8 cellular contexts compared by ENCODE assay signal in the genomic region with DNA sequence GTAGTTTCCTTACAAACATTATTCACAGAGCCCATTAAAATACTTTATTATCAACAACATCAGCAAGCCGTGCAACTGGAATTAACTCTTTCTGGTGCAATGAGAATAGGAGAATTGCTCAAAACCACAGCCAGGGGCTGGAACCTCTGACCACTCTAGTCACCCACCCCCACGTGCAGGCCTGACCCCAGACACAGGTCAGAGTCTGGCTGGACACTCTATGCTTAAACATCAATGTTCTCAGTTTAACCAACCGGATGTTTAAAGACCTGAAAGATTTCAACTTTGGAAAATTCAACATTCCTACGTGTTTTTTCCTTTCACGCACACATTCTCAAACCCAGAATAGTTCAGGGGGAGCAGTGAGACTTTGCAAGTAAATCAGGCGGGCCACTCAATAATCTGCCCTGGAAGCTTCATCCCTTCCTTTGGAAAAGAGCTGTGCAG.
DNase-seq lines count a peak whose midpoint lies in the region; ATAC-seq and TF ChIP-seq lines count a peak whose summit lies in the region.

No MANE protein-coding gene starts in this region.

- H3K4me3 ChIP-seq in AG04450 (ENCODE audit: low read depth, low read length) = no peak overlapping the region

- H3K36me3 Mint-ChIP-seq in HFFc6 (ENCODE audit: low read depth) (peaks cover 22% of the 10 kb centered on the region), brain (peaks cover 50% of the 10 kb centered on the region), naive B cell (peaks cover 21 to 27% of the 10 kb centered on the region in 2 donors)

- TF ChIP-seq CTCF in AG04450 (IDR thresholded peaks at IDR 0.05; ENCODE audit: low read depth, low read length) (no peak), HFFc6 (IDR thresholded peaks at IDR 0.05) (no peak), brain (conservative IDR thresholded peaks at IDR 0.05) (no peak)

- ATAC-seq in naive B cell (ENCODE audit: low read depth in 2 of 2) = no peak

- DNase-seq in AG04450 (ENCODE audit: low read depth, low spot score) = no peak
- no peak for DNase-seq in HFFc6
- no peak for DNase-seq in naive B cell
- DNase-seq in DMS53 (lab: John Stamatoyannopoulos, UW) = no peak
- DNase-seq in HUDEP-2 (lab: John Stamatoyannopoulos, UW; ENCODE audit: unreplicated experiment in 76 of 76) = no peak
- DNase-seq in NCI-H1930 (lab: John Stamatoyannopoulos, UW) = no peak
- no peak for DNase-seq in activated effector memory CD4-positive, alpha-beta T cell treated with anti-CD3 and anti-CD28 coated beads, Interleukin-2, amount 50 U/mL, for 16 hours

- H3K4me3 Mint-ChIP-seq in HFFc6 = peak overlapping the region; percentile 77
- peak overlapping the region; percentile 61 to 75 (median 67) for H3K4me3 Mint-ChIP-seq in brain
- H3K4me3 Mint-ChIP-seq in naive B cell = peak overlapping the region; percentile 71 to 91 (median 80)

- no peaks in the 10 kb centered on the region for H3K9me3 Mint-ChIP-seq in HFFc6
- H3K9me3 Mint-ChIP-seq in brain = peaks cover 2 to 15% (median 5%) of the 10 kb centered on the region in 5 experiments
- no peaks in the 10 kb centered on the region for H3K9me3 Mint-ChIP-seq in naive B cell

- H3K27me3 Mint-ChIP-seq in HFFc6 (ENCODE audit: insufficient read depth) (no peaks in the 10 kb centered on the region; the same call in 1 of the 2 replicates), brain (no peaks in the 10 kb centered on the region), naive B cell (no peaks in the 10 kb centered on the region)

- CTCF ChIA-PET in AG04450 (lab: Charles Lee) = interaction anchor here (0.8 kb wide), 1 partner anchor 565 kb away, joined by 3 read pairs; no protein-coding TSS in a partner anchor

- H3K27me3 ChIP-seq in AG04450 (ENCODE audit: control insufficient read depth, insufficient read depth, low read length) = no peaks in the 10 kb centered on the region

- peaks cover 28% of the 10 kb centered on the region for H3K4me1 Mint-ChIP-seq in HFFc6 (ENCODE audit: low read depth)
- peaks cover 70% of the 10 kb centered on the region for H3K4me1 Mint-ChIP-seq in brain
- peaks cover 60 to 90% (median 79%) of the 10 kb centered on the region in 3 donors for H3K4me1 Mint-ChIP-seq in naive B cell

- no peaks in the 10 kb centered on the region for H3K9me3 ChIP-seq in AG04450 (ENCODE audit: control insufficient read depth, insufficient read depth, low read length)

- H3K27ac Mint-ChIP-seq in HFFc6 (peak overlapping the region; percentile 93), brain (peak overlapping the region; percentile 83 to 99 (median 94)), naive B cell (peak overlapping the region; percentile 91 to 98 (median 96))

- peak overlapping the region; percentile 84 for H3K27ac ChIP-seq in AG04450 (ENCODE audit: low read depth, low read length)

- POLR2A ChIA-PET in AG04450 (lab: Yijun Ruan, JAX) = interaction anchor here (1.1 kb wide), 1 partner anchor 48 kb away, joined by 3 read pairs; no protein-coding TSS in a partner anchor
